ENCODE assay signal across 18 cellular contexts in genomic region chr2:182597570-182597969, GRCh38.
DNase-seq lines count a peak whose midpoint lies in the region; ATAC-seq and TF ChIP-seq lines count a peak whose summit lies in the region.
"Had no signal": no experiment of that assay in that cellular context is flagged by ENCODE, and none has a peak within 500 bp of the region (broad histone marks: within the 10 kb centered on the region; RNA-seq: fewer than 3 reads in every experiment).

No MANE protein-coding gene starts in this region.

- H3F3A ChIP-seq in PC-9 (ENCODE audit: insufficient read depth, low read depth), result no peaks in the 10 kb centered on the region
- H3F3A ChIP-seq in smooth muscle cell (ENCODE audit: low read depth), result peaks cover 6% of the 10 kb centered on the region

- no peaks in the 10 kb centered on the region for H3K9me3 Mint-ChIP-seq in CD4-positive, alpha-beta memory T cell
- H3K9me3 Mint-ChIP-seq: CD4-positive, alpha-beta T cell had no signal

- no peak overlapping the region for H3K9ac ChIP-seq in smooth muscle cell (ENCODE audit: low read depth)

- H2AFZ ChIP-seq in PC-9 (0 out of 2 replicates have a peak overlapping the region, but pooled peaks have one; percentile 2), smooth muscle cell (ENCODE audit: low read depth) (no peak overlapping the region)

- H3K4me3 Mint-ChIP-seq in CD4-positive, alpha-beta memory T cell, result no peak overlapping the region
- H3K4me3 Mint-ChIP-seq: CD4-positive, alpha-beta T cell had no signal

- H4K20me1 ChIP-seq in PC-9 (ENCODE audit: insufficient read depth) (no peaks in the 10 kb centered on the region), smooth muscle cell (ENCODE audit: low read depth) (no peaks in the 10 kb centered on the region)

- DNase-seq in PC-9, result no peak
- DNase-seq in cardiac fibroblast (ENCODE audit: low read depth in 2 of 2), result peak; percentile 72 to 79
- DNase-seq in fibroblast of the aortic adventitia (ENCODE audit: low read depth), result peak; percentile 82
- no peak for DNase-seq in smooth muscle cell (lab: John Stamatoyannopoulos, UW; ENCODE audit: unreplicated experiment)
- DNase-seq in activated effector memory CD4-positive, alpha-beta T cell treated with anti-CD3 and anti-CD28 coated beads, Interleukin-2, amount 50 U/mL, for 16 hours, result no peak
- no peak for DNase-seq in left cardiac atrium
- no peak for DNase-seq in CD4-positive, alpha-beta memory T cell
- DNase-seq: CD4-positive, alpha-beta T cell; GOT3; HCEC 1CT; NCI-H1105 treated with DMSO at 0.1 percent for 48 hours; NCI-H1694; NCI-H2081; NCI-H2171; NCI-H345; NCI-H524; NCI-H82; SJCRH30 had no signal

- no TSS peak for BruUV-seq in PC-9 (replicated peaks; lab: Mats Ljungman, UMichigan)

- H3K27ac ChIP-seq in PC-9 (no peak overlapping the region), smooth muscle cell (ENCODE audit: low read depth) (no peak overlapping the region)
- no peak overlapping the region for H3K27ac ChIP-seq in CD4-positive, alpha-beta memory T cell (ENCODE audit: low read depth, low read length)
- H3K27ac ChIP-seq: SJCRH30 had no signal

- no peak for ATAC-seq in left cardiac atrium

- H3K9me3 ChIP-seq in PC-9 (ENCODE audit: insufficient read depth, low read depth), result no peaks in the 10 kb centered on the region
- H3K9me3 ChIP-seq in smooth muscle cell (replicated peaks; ENCODE audit: low read depth), result no peaks in the 10 kb centered on the region
- H3K9me3 ChIP-seq in CD4-positive, alpha-beta memory T cell (ENCODE audit: control insufficient read depth in 1 of 2, low read length in 2 of 2), result no peaks in the 10 kb centered on the region
- H3K9me3 ChIP-seq: SJCRH30 had no signal

- 39% methylated on average over 5 of the region's 5 CpGs for WGBS in smooth muscle cell (ENCODE audit: low lambda C conversion rate)

- H3K27ac Mint-ChIP-seq in CD4-positive, alpha-beta memory T cell, result no peak overlapping the region
- H3K27ac Mint-ChIP-seq: CD4-positive, alpha-beta T cell had no signal

- CTCF ChIA-PET in PC-9 (lab: Charles Lee), result no interaction called here
- CTCF ChIA-PET in CD4-positive, alpha-beta memory T cell (lab: Charles Lee; ENCODE audit: partially characterized antibody), result no interaction called here

- H3K4me3 ChIP-seq in PC-9 (no peak overlapping the region), cardiac fibroblast (replicated peaks in 1 of 2; ENCODE audit: low read depth in 2 of 2, low read length in 2 of 2) (no peak overlapping the region), fibroblast of the aortic adventitia (ENCODE audit: low read depth, low read length) (no peak overlapping the region), smooth muscle cell (no peak overlapping the region)
- H3K4me3 ChIP-seq in CD4-positive, alpha-beta memory T cell (ENCODE audit: low read length in 2 of 2), result no peak overlapping the region
- H3K4me3 ChIP-seq: SJCRH30 had no signal

- POLR2A ChIA-PET in PC-9 (lab: Charles Lee; ENCODE audit: unreplicated experiment), result no interaction called here
- POLR2A ChIA-PET in CD4-positive, alpha-beta memory T cell (lab: Charles Lee; ENCODE audit: partially characterized antibody), result no interaction called here

- H3K36me3 ChIP-seq in PC-9 (ENCODE audit: low read depth) (no peaks in the 10 kb centered on the region), smooth muscle cell (ENCODE audit: low read depth) (no peaks in the 10 kb centered on the region)
- H3K36me3 ChIP-seq in CD4-positive, alpha-beta memory T cell (ENCODE audit: insufficient read depth, low read length), result no peaks in the 10 kb centered on the region
- H3K36me3 ChIP-seq: SJCRH30 had no signal

- TF ChIP-seq CTCF in PC-9 (conservative IDR thresholded peaks at IDR 0.05), result no peak
- TF ChIP-seq CTCF in cardiac fibroblast (IDR thresholded peaks at IDR 0.05; ENCODE audit: low read depth, low read length), result no peak
- no peak for TF ChIP-seq CTCF in fibroblast of the aortic adventitia (IDR thresholded peaks at IDR 0.05; ENCODE audit: insufficient read depth, low read length)
- TF ChIP-seq CTCF in smooth muscle cell (IDR thresholded peaks at IDR 0.05; ENCODE audit: borderline replicate concordance, insufficient read depth, poor library complexity, severe bottlenecking), result no peak

- no peaks in the 10 kb centered on the region for H3K4me1 ChIP-seq in PC-9 (replicated peaks; ENCODE audit: insufficient read depth)
- H3K4me1 ChIP-seq in smooth muscle cell (ENCODE audit: low read depth), result peaks cover 26% of the 10 kb centered on the region
- no peaks in the 10 kb centered on the region for H3K4me1 ChIP-seq in CD4-positive, alpha-beta memory T cell (ENCODE audit: insufficient read depth, low read length)

- H3K36me3 Mint-ChIP-seq in CD4-positive, alpha-beta memory T cell, result no peaks in the 10 kb centered on the region

- no peaks in the 10 kb centered on the region for H3K4me1 Mint-ChIP-seq in CD4-positive, alpha-beta memory T cell

- H3K27me3 ChIP-seq in PC-9 (ENCODE audit: insufficient read depth, low read depth), result no peaks in the 10 kb centered on the region
- no peaks in the 10 kb centered on the region for H3K27me3 ChIP-seq in smooth muscle cell (ENCODE audit: low read depth)
- no peaks in the 10 kb centered on the region for H3K27me3 ChIP-seq in CD4-positive, alpha-beta memory T cell (ENCODE audit: insufficient read depth, low read length)
- H3K27me3 ChIP-seq: SJCRH30 had no signal

- no peaks in the 10 kb centered on the region for H3K79me2 ChIP-seq in PC-9 (ENCODE audit: low read depth)
- H3K79me2 ChIP-seq in smooth muscle cell (ENCODE audit: low read depth), result no peaks in the 10 kb centered on the region

- intact Hi-C loops in PC-9 (cut with micrococcal nuclease; ENCODE audit: unreplicated experiment) (no loop called here), left cardiac atrium (cut with DNase I) (no loop called here)
- intact Hi-C loops in CD4-positive, alpha-beta memory T cell (cut with micrococcal nuclease), result no loop called here

- H3K27me3 Mint-ChIP-seq in CD4-positive, alpha-beta memory T cell, result peaks cover 6 to 11% of the 10 kb centered on the region in 2 donors

- no peak overlapping the region for H3K4me2 ChIP-seq in PC-9
- H3K4me2 ChIP-seq in smooth muscle cell, result peak overlapping the region; percentile 47

- no peaks in the 10 kb centered on the region for H3K9me2 ChIP-seq in PC-9 (ENCODE audit: insufficient read depth)

Comparison
In these comparisons a context has a peak if more than half of its experiments do, and no peak if none do; other contexts are left out.
1. DNase-seq: peak in cardiac fibroblast (2 of 2) and fibroblast of the aortic adventitia (single experiment); none in PC-9 (0 of 2), smooth muscle cell (single experiment), activated effector memory CD4-positive, alpha-beta T cell treated with anti-CD3 and anti-CD28 coated beads, Interleukin-2, amount 50 U/mL, for 16 hours (single experiment), left cardiac atrium (single experiment) and CD4-positive, alpha-beta memory T cell (0 of 5).